ENCODE assay signal across 8 cellular contexts in genomic region chr13:27621366-27622101, GRCh38. TPM values are rescaled to one million over a fixed set of nuclear protein-coding genes. Genes with fewer than 3 reads are reported as not detected.
DNase-seq lines count a peak whose midpoint lies in the region; ATAC-seq and TF ChIP-seq lines count a peak whose summit lies in the region.

TSS of gene POLR1D (plus strand) at chr13:27621892. CDS start at chr13:27621984, 92 bp downstream.

- peak within 1 kb of the TSS; percentile 73 to 87 for H3K27ac Mint-ChIP-seq in natural killer cell treated with Interleukin-12 subunit alpha and Interleukin-12 subunit beta and Interleukin-15 and Interleukin-18, amount 100 ng/mL, for 72 hours

- H3K4me3 Mint-ChIP-seq in natural killer cell treated with Interleukin-12 subunit alpha and Interleukin-12 subunit beta and Interleukin-15 and Interleukin-18, amount 100 ng/mL, for 72 hours: peak within 1 kb of the TSS; percentile 94

- no peak for TF ChIP-seq CTCF in fibroblast of pulmonary artery (IDR thresholded peaks at IDR 0.05; ENCODE audit: low read length, missing control alignments)

- peak within 1 kb of the TSS; percentile 81 for H3K4me3 ChIP-seq in fibroblast of pulmonary artery (replicated peaks; ENCODE audit: low read depth, low read length)

- H3K36me3 Mint-ChIP-seq in natural killer cell treated with Interleukin-12 subunit alpha and Interleukin-12 subunit beta and Interleukin-15 and Interleukin-18, amount 100 ng/mL, for 72 hours: peaks cover 23% of the 10 kb centered on the region

- H3K4me1 Mint-ChIP-seq in natural killer cell treated with Interleukin-12 subunit alpha and Interleukin-12 subunit beta and Interleukin-15 and Interleukin-18, amount 100 ng/mL, for 72 hours (ENCODE audit: low read depth in 2 of 2): peaks cover 44 to 59% of the 10 kb centered on the region in 2 donors

- DNase-seq in DMS79 treated with DMSO at 0.1 percent for 48 hours (lab: John Stamatoyannopoulos, UW): peak; percentile 63
- peak; percentile 67 for DNase-seq in KG1 (lab: John Stamatoyannopoulos, UW)
- DNase-seq in SHP77 (lab: John Stamatoyannopoulos, UW): peak; percentile 64 to 75
- peak; percentile 78 for DNase-seq in activated T-helper 9 cell treated with anti-CD3 and anti-CD28 coated beads, Interleukin-2, amount 50 U/mL, for 16 hours (ENCODE audit: low read depth)
- DNase-seq in fibroblast of pulmonary artery (ENCODE audit: low read depth): peak; percentile 69
- peak; percentile 86 for DNase-seq in natural killer cell treated with Interleukin-12 subunit alpha and Interleukin-12 subunit beta and Interleukin-15 and Interleukin-18, amount 100 ng/mL, for 72 hours (ENCODE audit: low spot score)
- peak; percentile 82 for DNase-seq in stimulated activated naive CD8-positive, alpha-beta T cell treated with anti-CD3 and anti-CD28 coated beads, Interleukin-15, Interleukin-2, amounts not matched to agents 100 U/mL and 50 U/mL, for 24 hours

- peak; percentile 52 for ATAC-seq in GM21717 (IDR thresholded peaks at IDR 0.05; ENCODE audit: unreplicated experiment)
- ATAC-seq in natural killer cell treated with Interleukin-12 subunit alpha and Interleukin-12 subunit beta and Interleukin-15 and Interleukin-18, amount 100 ng/mL, for 72 hours: peak; percentile 82 to 87
- peak; percentile 73 for ATAC-seq in stimulated activated naive CD8-positive, alpha-beta T cell treated with anti-CD3 and anti-CD28 coated beads, Interleukin-15, Interleukin-2, amounts not matched to agents 100 U/mL and 50 U/mL, for 24 hours

- H3K9me3 Mint-ChIP-seq in natural killer cell treated with Interleukin-12 subunit alpha and Interleukin-12 subunit beta and Interleukin-15 and Interleukin-18, amount 100 ng/mL, for 72 hours: no peaks in the 10 kb centered on the region

- no peaks in the 10 kb centered on the region for H3K27me3 Mint-ChIP-seq in natural killer cell treated with Interleukin-12 subunit alpha and Interleukin-12 subunit beta and Interleukin-15 and Interleukin-18, amount 100 ng/mL, for 72 hours

RNA-seq across cellular contexts. Expression of gene POLR1D, which starts in this region (rescaled TPM):
- total RNA-seq in natural killer cell treated with Interleukin-12 subunit alpha and Interleukin-12 subunit beta and Interleukin-15 and Interleukin-18, amount 100 ng/mL, for 72 hours: 100 to 1,000 TPM in 1 of 2 donors, 10 to 100 TPM in 1; 95.2 to 112 TPM

Comparison
In these comparisons a context has a peak if more than half of its experiments do, and no peak if none do; other contexts are left out.
1. Peak in every context shown above with its lines: DNase-seq, ATAC-seq and H3K4me3 ChIP-seq.